Comparison of ENCODE assay signal across 22 cellular contexts in genomic region chr6:134105903-134106302, GRCh38. TPM values are rescaled to one million over a fixed set of nuclear protein-coding genes. Genes with fewer than 3 reads are reported as not detected.
DNase-seq lines count a peak whose midpoint lies in the region; ATAC-seq and TF ChIP-seq lines count a peak whose summit lies in the region.
"Had no signal": no experiment of that assay in that cellular context is flagged by ENCODE, and none has a peak within 500 bp of the region (broad histone marks: within the 10 kb centered on the region; RNA-seq: fewer than 3 reads in every experiment).

No MANE protein-coding gene starts in this region.

- H3K36me3 Mint-ChIP-seq in CD14-positive monocyte = no peaks in the 10 kb centered on the region
- H3K36me3 Mint-ChIP-seq: CD4-positive, alpha-beta memory T cell; T-cell had no signal

- no peak for TF ChIP-seq CTCF in VCaP (conservative IDR thresholded peaks at IDR 0.05)
- no peak for TF ChIP-seq CTCF in GM10266 (IDR thresholded peaks at IDR 0.05; ENCODE audit: control insufficient read depth, insufficient read depth, low read depth, missing control alignments)
- TF ChIP-seq CTCF in CD14-positive monocyte (IDR thresholded peaks at IDR 0.05) = no peak

- H3K27ac Mint-ChIP-seq in CD14-positive monocyte = no peak overlapping the region
- H3K27ac Mint-ChIP-seq: CD4-positive, alpha-beta memory T cell; T-cell; T-helper 2 cell treated with Interferon-gamma antibody and Interleukin-4, amounts not matched to agents 5 μg/mL and 100 μg/mL, for 36 hours had no signal

- CTCF ChIA-PET in HEK293T (lab: Yijun Ruan, JAX) = interaction anchor here (0.6 to 1.6 kb wide), 2 partner anchors 9 to 43 kb away, joined by 5 to 8 read pairs; no protein-coding TSS in a partner anchor

- H3K4me1 Mint-ChIP-seq in CD14-positive monocyte = peaks cover 12% of the 10 kb centered on the region
- H3K4me1 Mint-ChIP-seq: CD4-positive, alpha-beta memory T cell; T-cell had no signal

- peak; percentile 69 for DNase-seq in Caki2 (ENCODE audit: low read depth)
- DNase-seq in HEK293T (ENCODE audit: extremely low spot score) = no peak
- peak; percentile 62 for DNase-seq in renal cortical epithelial cell (ENCODE audit: low read depth)
- DNase-seq in GM10266 (ENCODE audit: extremely low spot score) = no peak
- no peak for DNase-seq in CD14-positive monocyte (ENCODE audit: low spot score)
- DNase-seq: Calu3; CD4-positive, alpha-beta memory T cell; DMS153; Karpas-422; NCI-H1694 treated with DMSO at 0.1 percent for 48 hours; NCI-H2081 treated with DMSO at 0.1 percent for 48 hours; NCI-H2171 treated with DMSO at 0.1 percent for 48 hours; NCI-H774; NK-92 treated with Interleukin-12 subunit alpha and Interleukin-12 subunit beta, amount 100 ng/mL, for 24 hours; SJCRH30; T-cell had no signal

- in situ Hi-C loops in Caki2 (cut with HindIII; ENCODE audit: low pct_unique_long_range_greater_than_20kb, low sequenced_read_pairs) = no loop called here

- H3K9me3 Mint-ChIP-seq in CD14-positive monocyte = no peaks in the 10 kb centered on the region
- H3K9me3 Mint-ChIP-seq: T-cell; T-helper 2 cell treated with Interferon-gamma antibody and Interleukin-4, amounts not matched to agents 5 μg/mL and 100 μg/mL, for 36 hours had no signal

- no peak overlapping the region for H3K4me3 Mint-ChIP-seq in CD14-positive monocyte
- H3K4me3 Mint-ChIP-seq: CD4-positive, alpha-beta memory T cell; T-cell; T-helper 2 cell treated with Interferon-gamma antibody and Interleukin-4, amounts not matched to agents 5 μg/mL and 100 μg/mL, for 36 hours had no signal

- H3K27ac ChIP-seq in VCaP = peak overlapping the region; percentile 5; the same call in 1 of the 2 replicates
- H3K27ac ChIP-seq: SJCRH30 had no signal

- no peak for ATAC-seq in HG02973 (IDR thresholded peaks at IDR 0.05; ENCODE audit: unreplicated experiment)
- ATAC-seq: GM12878, T-cell had no signal

- H3K27me3 Mint-ChIP-seq in CD14-positive monocyte (ENCODE audit: low read depth in 3 of 3) = peaks cover 0 to 3% (median 2%) of the 10 kb centered on the region in 3 donors

- POLR2A ChIA-PET in HEK293T (lab: Yijun Ruan, JAX) = no interaction called here

- intact Hi-C loops in CD14-positive monocyte (cut with micrococcal nuclease) = no loop called here

TF ChIP-seq in HEK293T, 16 proteins besides CTCF, POLR2A, EP300 and RAD21:
- TF ChIP-seq LEF1 (IDR thresholded peaks at IDR 0.05; ENCODE audit: borderline replicate concordance) (no peak), FOXA1 (IDR thresholded peaks at IDR 0.05) (no peak), ELF4 (IDR thresholded peaks at IDR 0.05) (no peak)
- TF ChIP-seq, protein P1, sequence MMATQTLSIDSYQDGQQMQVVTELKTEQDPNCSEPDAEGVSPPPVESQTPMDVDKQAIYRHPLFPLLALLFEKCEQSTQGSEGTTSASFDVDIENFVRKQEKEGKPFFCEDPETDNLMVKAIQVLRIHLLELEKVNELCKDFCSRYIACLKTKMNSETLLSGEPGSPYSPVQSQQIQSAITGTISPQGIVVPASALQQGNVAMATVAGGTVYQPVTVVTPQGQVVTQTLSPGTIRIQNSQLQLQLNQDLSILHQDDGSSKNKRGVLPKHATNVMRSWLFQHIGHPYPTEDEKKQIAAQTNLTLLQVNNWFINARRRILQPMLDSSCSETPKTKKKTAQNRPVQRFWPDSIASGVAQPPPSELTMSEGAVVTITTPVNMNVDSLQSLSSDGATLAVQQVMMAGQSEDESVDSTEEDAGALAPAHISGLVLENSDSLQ (IDR thresholded peaks at IDR 0.05) = 0 out of 2 replicates have a peak, but pooled peaks have one; percentile 7

RNA-seq across cellular contexts. Expression of gene SLC2A12, which starts 53.5 kb away (rescaled TPM):
- total RNA-seq in Caki2 (2014; rRNA removed; shearing (Covaris generic); ENCODE audit: low replicate concordance) = 5.8 and 11.8 TPM in 2 replicates
- total RNA-seq in renal cortical epithelial cell = 1.8 and 3.6 TPM in 2 replicates
- polyA plus RNA-seq in CD14-positive monocyte = under 1 TPM; 0.27 to 0.42 TPM
- total RNA-seq: A673; CD4-positive, alpha-beta memory T cell; MCF 10A had no signal
- polyA plus RNA-seq: CD4-positive, alpha-beta memory T cell had no signal

Comparison
In these comparisons a context has a peak if more than half of its experiments do, and no peak if none do; other contexts are left out.
1. DNase-seq: peak in Caki2 (single experiment) and renal cortical epithelial cell (single experiment); none in HEK293T (single experiment), GM10266 (single experiment) and CD14-positive monocyte (single experiment).